ENCODE assay signal across 8 cellular contexts in the genomic region with DNA sequence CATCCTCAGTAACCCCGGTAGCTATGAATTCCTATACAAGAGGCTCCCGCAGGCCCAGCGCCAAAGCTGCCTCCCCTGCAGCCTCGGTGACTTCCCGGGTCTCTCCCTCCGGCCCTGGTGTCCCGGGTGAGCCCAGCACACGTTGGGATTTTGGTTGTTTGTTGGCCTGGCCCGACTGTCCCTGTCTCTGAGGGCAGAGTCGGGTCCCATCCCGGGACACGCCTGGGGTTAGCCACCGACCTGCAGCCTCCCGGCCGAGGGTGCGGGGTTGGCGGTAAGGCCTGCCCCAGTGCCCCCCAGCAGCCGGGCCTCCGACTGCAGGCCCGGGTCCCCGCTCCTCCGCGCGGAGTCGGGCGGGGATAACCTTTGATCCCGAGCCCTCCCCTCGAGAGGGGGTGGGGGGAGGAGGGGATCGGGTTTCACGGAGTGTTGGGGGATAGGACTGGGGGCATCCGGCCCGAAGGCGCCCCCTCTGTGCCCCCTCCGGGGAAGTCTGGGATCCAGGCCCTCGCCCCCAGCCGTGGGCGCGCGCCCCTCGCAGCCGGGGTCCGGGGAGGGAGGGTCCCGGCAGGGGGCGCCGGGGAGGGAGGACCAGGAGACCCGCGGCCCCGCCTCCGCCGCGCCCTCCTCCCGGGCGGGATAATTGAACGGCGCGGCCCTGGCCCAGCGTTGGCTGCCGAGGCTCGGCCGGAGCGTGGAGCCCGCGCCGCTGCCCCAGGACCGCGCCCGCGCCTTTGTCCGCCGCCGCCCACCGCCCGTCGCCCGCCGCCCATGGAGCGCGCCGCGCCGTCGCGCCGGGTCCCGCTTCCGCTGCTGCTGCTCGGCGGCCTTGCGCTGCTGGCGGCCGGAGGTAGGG. TPM values are rescaled to one million over a fixed set of nuclear protein-coding genes. Genes with fewer than 3 reads are reported as not detected.
DNase-seq lines count a peak whose midpoint lies in the region; ATAC-seq, FAIRE-seq and TF ChIP-seq lines count a peak whose summit lies in the region.

A gene with protein sequence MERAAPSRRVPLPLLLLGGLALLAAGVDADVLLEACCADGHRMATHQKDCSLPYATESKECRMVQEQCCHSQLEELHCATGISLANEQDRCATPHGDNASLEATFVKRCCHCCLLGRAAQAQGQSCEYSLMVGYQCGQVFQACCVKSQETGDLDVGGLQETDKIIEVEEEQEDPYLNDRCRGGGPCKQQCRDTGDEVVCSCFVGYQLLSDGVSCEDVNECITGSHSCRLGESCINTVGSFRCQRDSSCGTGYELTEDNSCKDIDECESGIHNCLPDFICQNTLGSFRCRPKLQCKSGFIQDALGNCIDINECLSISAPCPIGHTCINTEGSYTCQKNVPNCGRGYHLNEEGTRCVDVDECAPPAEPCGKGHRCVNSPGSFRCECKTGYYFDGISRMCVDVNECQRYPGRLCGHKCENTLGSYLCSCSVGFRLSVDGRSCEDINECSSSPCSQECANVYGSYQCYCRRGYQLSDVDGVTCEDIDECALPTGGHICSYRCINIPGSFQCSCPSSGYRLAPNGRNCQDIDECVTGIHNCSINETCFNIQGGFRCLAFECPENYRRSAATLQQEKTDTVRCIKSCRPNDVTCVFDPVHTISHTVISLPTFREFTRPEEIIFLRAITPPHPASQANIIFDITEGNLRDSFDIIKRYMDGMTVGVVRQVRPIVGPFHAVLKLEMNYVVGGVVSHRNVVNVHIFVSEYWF (plus strand): TSS at position 669 of the 856 bp plus-strand sequence. CDS start 103 bp downstream, at position 772.

- H3K36me3 ChIP-seq in bronchial epithelial cell (ENCODE audit: control insufficient read depth, insufficient read depth, low read length) = no peaks in the 10 kb centered on the region
- H3K36me3 ChIP-seq in stomach smooth muscle (ENCODE audit: control insufficient read depth in 2 of 2, insufficient read depth in 2 of 2, low read length in 2 of 2) = no peaks in the 10 kb centered on the region

- H3K9me3 ChIP-seq in stomach smooth muscle (ENCODE audit: control insufficient read depth in 2 of 2, low read length in 2 of 2) = no peaks in the 10 kb centered on the region

- in situ Hi-C loops in ACHN (cut with HindIII; ENCODE audit: low pct_ligation_motif_present, low pct_unique_long_range_greater_than_20kb, low sequenced_read_pairs) = no loop called here

- peak; percentile 36 for FAIRE-seq in HTR-8/SVneo (lab: Jason Lieb, UNC)
- no peak for FAIRE-seq in bronchial epithelial cell (lab: Jason Lieb, UNC)

- TF ChIP-seq CTCF in bronchial epithelial cell (IDR thresholded peaks at IDR 0.05; ENCODE audit: insufficient read depth, low read length, severe bottlenecking) = peak; percentile 12

- H3K9ac ChIP-seq in stomach smooth muscle (ENCODE audit: low read length in 2 of 2) = peak within 1 kb of the TSS; percentile 42 to 63

- peak; percentile 11 for DNase-seq in ACHN
- peak; percentile 67 for DNase-seq in HTR-8/SVneo (ENCODE audit: insufficient read length, low spot score)
- no peak for DNase-seq in bronchial epithelial cell (ENCODE audit: low read depth)
- DNase-seq in left kidney (ENCODE audit: low read depth, low spot score) = peak; percentile 91
- no peak for DNase-seq in SIG-M5 treated with dmso at 0.1 percent for 504 hours (lab: John Stamatoyannopoulos, UW; ENCODE audit: unreplicated experiment)
- no peak for DNase-seq in NCI-H1694 treated with DMSO at 0.1 percent for 48 hours (lab: John Stamatoyannopoulos, UW)

- H3K4me1 ChIP-seq in stomach smooth muscle (ENCODE audit: control insufficient read depth, insufficient read depth, low read length) = peaks cover 30% of the 10 kb centered on the region

- H3K27ac ChIP-seq in stomach smooth muscle (ENCODE audit: low read length) = peak within 1 kb of the TSS; percentile 37

- H3K4me3 ChIP-seq in bronchial epithelial cell (ENCODE audit: low read depth, low read length) (peak within 1 kb of the TSS; percentile 53), stomach smooth muscle (ENCODE audit: low read length in 2 of 2) (peak within 1 kb of the TSS; percentile 54 to 73)

- no peak for ATAC-seq in HG03045 (IDR thresholded peaks at IDR 0.05; ENCODE audit: unreplicated experiment)

- H3K27me3 ChIP-seq in bronchial epithelial cell (ENCODE audit: control insufficient read depth, insufficient read depth, low read length) (no peaks in the 10 kb centered on the region), stomach smooth muscle (ENCODE audit: control insufficient read depth in 1 of 2, insufficient read depth in 2 of 2, low read length in 2 of 2) (peaks cover 16 to 21% of the 10 kb centered on the region in 2 donors)

RNA-seq across cellular contexts. Expression of the gene that starts here (rescaled TPM):
- total RNA-seq in bronchial epithelial cell = 18.2 and 25.2 TPM in 2 replicates

Comparison
In these comparisons a context has a peak if more than half of its experiments do, and no peak if none do; other contexts are left out.
1. DNase-seq: peak in ACHN (single experiment), HTR-8/SVneo (single experiment) and left kidney (single experiment); none in bronchial epithelial cell (single experiment), SIG-M5 treated with dmso at 0.1 percent for 504 hours (single experiment) and NCI-H1694 treated with DMSO at 0.1 percent for 48 hours (single experiment).